ENCODE assay signal across 8 cellular contexts in genomic region chr22:38201371-38201717, GRCh38. TPM values are rescaled to one million over a fixed set of nuclear protein-coding genes. Genes with fewer than 3 reads are reported as not detected.
DNase-seq lines count a peak whose midpoint lies in the region; ATAC-seq and TF ChIP-seq lines count a peak whose summit lies in the region.

No MANE protein-coding gene starts in this region.

- H3K36me3 Mint-ChIP-seq in mesothelial cell of epicardium: no peaks in the 10 kb centered on the region

- TF ChIP-seq CTCF in mammary epithelial cell (conservative IDR thresholded peaks at IDR 0.05 in 1 of 2, IDR thresholded peaks at IDR 0.05 in 1 of 2; ENCODE audit: extremely low read depth in 1 of 2, insufficient read depth in 1 of 2, low read depth in 1 of 2, low read length in 2 of 2): no peak
- TF ChIP-seq CTCF in mesothelial cell of epicardium (IDR thresholded peaks at IDR 0.05; ENCODE audit: unreplicated experiment): no peak

- no peaks in the 10 kb centered on the region for H3K9me3 ChIP-seq in mammary epithelial cell (replicated peaks; ENCODE audit: insufficient read depth, low read length)

- no peak overlapping the region for H3K9ac ChIP-seq in mammary epithelial cell (ENCODE audit: insufficient read depth, low read length)

- no TSS peak for BruUV-seq in mammary epithelial cell (replicated peaks; lab: Mats Ljungman, UMichigan)

- H3K4me2 ChIP-seq in mammary epithelial cell (ENCODE audit: insufficient read depth, low read depth, low read length): peak overlapping the region; percentile 54

- H4K20me1 ChIP-seq in mammary epithelial cell (ENCODE audit: insufficient read depth, low read length): no peaks in the 10 kb centered on the region

- peak overlapping the region; percentile 86 for H3K4me3 Mint-ChIP-seq in mesothelial cell of epicardium

- H3K4me3 ChIP-seq in mammary epithelial cell (replicated peaks in 1 of 3; ENCODE audit: insufficient read depth in 1 of 3, low read depth in 2 of 3, low read length in 3 of 3): peak overlapping the region in 2 of 3 experiments; percentile 24 to 41

- CTCF ChIA-PET in mammary epithelial cell (lab: Charles Lee; ENCODE audit: low non-redundant PET): interaction anchor here (0.7 kb wide), 1 partner anchor 83 kb away, joined by 3 read pairs; no protein-coding TSS in a partner anchor

- dilution Hi-C loops in mammary epithelial cell (cut with HindIII; ENCODE audit: low sequenced_read_pairs): no loop called here

- H3K4me1 ChIP-seq in mammary epithelial cell (ENCODE audit: insufficient read depth, low read length): peaks cover 23% of the 10 kb centered on the region

- H2AFZ ChIP-seq in mammary epithelial cell (ENCODE audit: low read depth, low read length): peak overlapping the region; percentile 83

- H3K27me3 Mint-ChIP-seq in mesothelial cell of epicardium (ENCODE audit: low read depth): no peaks in the 10 kb centered on the region

- H3K79me2 ChIP-seq in mammary epithelial cell (ENCODE audit: insufficient read depth, low read length): peaks cover 44% of the 10 kb centered on the region

- in situ Hi-C loops in mammary epithelial cell (cut with MboI; ENCODE audit: low sequenced_read_pairs in 2 of 2): loop anchor here (10.0 kb wide), 1 partner anchor 87 kb away; the partner anchor contains the start of gene BAIAP2L2 (in 2 of the 2)

- no peaks in the 10 kb centered on the region for H3K9me3 Mint-ChIP-seq in mesothelial cell of epicardium

- H3K27me3 ChIP-seq in mammary epithelial cell (ENCODE audit: insufficient read depth, low read length): no peaks in the 10 kb centered on the region

- H3K36me3 ChIP-seq in mammary epithelial cell (ENCODE audit: insufficient read depth, low read length): no peaks in the 10 kb centered on the region

- H3K4me1 Mint-ChIP-seq in mesothelial cell of epicardium: peaks cover 1% of the 10 kb centered on the region

- 21% methylated on average over 7 of the region's 8 CpGs for WGBS in mammary epithelial cell (ENCODE audit: low coverage, missing lambda C conversion rate)

- peak overlapping the region; percentile 97 for H3K27ac Mint-ChIP-seq in mesothelial cell of epicardium

- no peak overlapping the region for H3K27ac ChIP-seq in mammary epithelial cell (ENCODE audit: insufficient read depth, low read depth, low read length)

- intact Hi-C loops in left cardiac atrium (cut with DNase I) (loop anchor here in 1 of 2 donors (10.0 kb wide), 1 partner anchor 87 kb away; the partner anchor contains the start of gene BAIAP2L2), cardiac septum (cut with DNase I) (loop anchor here (2.0 to 5.0 kb wide), 2 partner anchors 19 to 101 kb away; no protein-coding TSS in a partner anchor), mammary epithelial cell (cut with micrococcal nuclease) (loop anchor here (1.0 to 5.0 kb wide), 4 partner anchors 20 to 87 kb away; partner anchors contain the start of gene PLA2G6)

- peak; percentile 33 for DNase-seq in left cardiac atrium
- DNase-seq in cardiac septum (ENCODE audit: low spot score): no peak
- DNase-seq in mammary epithelial cell: no peak
- DNase-seq in mesothelial cell of epicardium (ENCODE audit: low spot score in 2 of 2, unreplicated experiment in 2 of 2): no peak
- DNase-seq in glomerular visceral epithelial cell (ENCODE audit: extremely low spot score): no peak
- no peak for DNase-seq in NCI-H774 (lab: John Stamatoyannopoulos, UW)
- DNase-seq in Ammon's horn (ENCODE audit: low spot score): no peak

- ATAC-seq in left cardiac atrium: no peak
- no peak for ATAC-seq in HG02588 (IDR thresholded peaks at IDR 0.05; ENCODE audit: unreplicated experiment)

RNA-seq across cellular contexts. Expression of gene MAFF, which starts 0.5 kb away (rescaled TPM):
- 10 to 100 TPM in 1 of 2 donors, 1 to 10 TPM in 1; 9.4 to 27.8 TPM for total RNA-seq in left cardiac atrium
- 9.8 TPM for total RNA-seq in cardiac septum
- total RNA-seq in mammary epithelial cell: 10 to 100 TPM; 17.0 to 48.5 TPM
- polyA plus RNA-seq in mammary epithelial cell: 13.9 TPM
- polyA minus RNA-seq in mammary epithelial cell: 5.3 TPM
- total RNA-seq in mesothelial cell of epicardium: 33.4 to 35.3 TPM (median 34.1 TPM) in 3 replicates

RNA-seq across cellular contexts. Expression of gene PLA2G6, which starts 19.7 kb away (rescaled TPM):
- 10 to 100 TPM; 14.3 to 21.1 TPM for total RNA-seq in left cardiac atrium
- 12.5 TPM for total RNA-seq in cardiac septum
- total RNA-seq in mammary epithelial cell: 10 to 100 TPM; 12.8 to 20.2 TPM
- 7.8 TPM for polyA plus RNA-seq in mammary epithelial cell
- polyA minus RNA-seq in mammary epithelial cell: 7.9 TPM
- 88.2 to 91.9 TPM (median 88.6 TPM) in 3 replicates for total RNA-seq in mesothelial cell of epicardium
